8 cellular contexts compared by ENCODE assay signal in genomic region chr6:42217165-42217522, GRCh38. TPM values are rescaled to one million over a fixed set of nuclear protein-coding genes. Genes with fewer than 3 reads are reported as not detected.
DNase-seq lines count a peak whose midpoint lies in the region; ATAC-seq and TF ChIP-seq lines count a peak whose summit lies in the region.

No MANE protein-coding gene starts in this region.

- CTCF ChIA-PET in PC-9 (lab: Charles Lee) = interaction anchor here (0.9 kb wide), 1 partner anchor 331 kb away, joined by 4 read pairs; no protein-coding TSS in a partner anchor

- intact Hi-C loops in PC-9 (cut with micrococcal nuclease; ENCODE audit: unreplicated experiment) (loop anchor here (2.0 to 5.0 kb wide), 3 partner anchors 236 to 345 kb away; partner anchors contain the start of gene UBR2), posterior cingulate gyrus (cut with DNase I) (loop anchor here (5.0 to 10.0 kb wide), 5 partner anchors 142 to 432 kb away; partner anchors contain the start of genes BYSL, MED20, PRICKLE4 and TAF8)

- H3K9ac ChIP-seq in DND-41 (ENCODE audit: low read depth, low read length) = peak overlapping the region; percentile 89

- H4K20me1 ChIP-seq in DND-41 (ENCODE audit: insufficient read depth, low read length) (no peaks in the 10 kb centered on the region), PC-9 (ENCODE audit: insufficient read depth) (no peaks in the 10 kb centered on the region), osteoblast (ENCODE audit: insufficient read depth, low read length) (no peaks in the 10 kb centered on the region)

- H3K4me1 ChIP-seq in DND-41 (ENCODE audit: insufficient read depth, low read length) = peaks cover 31% of the 10 kb centered on the region
- peaks cover 53% of the 10 kb centered on the region for H3K4me1 ChIP-seq in PC-9 (replicated peaks; ENCODE audit: insufficient read depth)
- H3K4me1 ChIP-seq in osteoblast (ENCODE audit: insufficient read depth, low read length) = peaks cover 14% of the 10 kb centered on the region

- H3K4me3 ChIP-seq in DND-41 (ENCODE audit: low read depth in 1 of 2, low read length in 2 of 2) = peak overlapping the region; percentile 94 to 98
- peak overlapping the region; percentile 96 for H3K4me3 ChIP-seq in PC-9
- H3K4me3 ChIP-seq in osteoblast (ENCODE audit: insufficient read depth, low read length) = peak overlapping the region; percentile 97

- H3K4me2 ChIP-seq in DND-41 (ENCODE audit: insufficient read depth, low read length) (peak overlapping the region; percentile 80), PC-9 (peak overlapping the region; percentile 98), osteoblast (ENCODE audit: insufficient read depth, low read length) (peak overlapping the region; percentile 97)

- H3K27ac ChIP-seq in DND-41 (ENCODE audit: low read length) (peak overlapping the region; percentile 90), PC-9 (peak overlapping the region; percentile 76), epithelial cell of prostate (peak overlapping the region; percentile 75), osteoblast (ENCODE audit: low read depth, low read length) (peak overlapping the region; percentile 94)

- DNase-seq in DND-41 (peak; percentile 18), PC-9 (no peak), epithelial cell of prostate (ENCODE audit: low read depth, low spot score) (no peak), osteoblast (ENCODE audit: insufficient read length, low spot score, missing footprints) (no peak), ecto neural progenitor cell (ENCODE audit: low spot score) (no peak), posterior cingulate gyrus (no peak), GOT3 (lab: John Stamatoyannopoulos, UW) (no peak)

- H3K9me3 ChIP-seq in DND-41 (ENCODE audit: insufficient read depth, low read length, severe bottlenecking) = no peaks in the 10 kb centered on the region
- H3K9me3 ChIP-seq in PC-9 (ENCODE audit: insufficient read depth, low read depth) = no peaks in the 10 kb centered on the region
- no peaks in the 10 kb centered on the region for H3K9me3 ChIP-seq in osteoblast (ENCODE audit: low read depth, low read length)

- 0 out of 3 replicates have a peak, but pooled peaks have one; percentile 3 for ATAC-seq in DND-41 (ENCODE audit: insufficient read depth, low read depth)
- ATAC-seq in HG02884 (IDR thresholded peaks at IDR 0.05; ENCODE audit: unreplicated experiment) = no peak

- TF ChIP-seq CTCF in DND-41 (IDR thresholded peaks at IDR 0.05; ENCODE audit: borderline replicate concordance, extremely low read depth, low read length, poor library complexity, severe bottlenecking) (no peak), PC-9 (conservative IDR thresholded peaks at IDR 0.05) (no peak), osteoblast (IDR thresholded peaks at IDR 0.05; ENCODE audit: extremely low read depth, low read depth, low read length) (no peak)

- no TSS peak for BruUV-seq in PC-9 (replicated peaks; lab: Mats Ljungman, UMichigan)

- POLR2A ChIA-PET in PC-9 (lab: Charles Lee; ENCODE audit: unreplicated experiment) = interaction anchor here (0.6 to 1.0 kb wide), 2 partner anchors 10 to 75 kb away, joined by 3 to 4 read pairs; partner anchors contain the start of gene C6orf132

- peaks cover 22% of the 10 kb centered on the region for H3K36me3 ChIP-seq in DND-41 (ENCODE audit: insufficient read depth, low read length)
- peaks cover 15% of the 10 kb centered on the region for H3K36me3 ChIP-seq in PC-9 (ENCODE audit: low read depth)
- H3K36me3 ChIP-seq in osteoblast (ENCODE audit: insufficient read depth, low read length) = peaks cover 15% of the 10 kb centered on the region

- no peaks in the 10 kb centered on the region for H3K9me2 ChIP-seq in PC-9 (ENCODE audit: insufficient read depth)

- H2AFZ ChIP-seq in DND-41 (ENCODE audit: low read depth, low read length) = peak overlapping the region; percentile 97
- H2AFZ ChIP-seq in PC-9 = peak overlapping the region; percentile 90
- H2AFZ ChIP-seq in osteoblast (ENCODE audit: low read length) = peak overlapping the region; percentile 97

- H3F3A ChIP-seq in PC-9 (ENCODE audit: insufficient read depth, low read depth) = peaks cover 33% of the 10 kb centered on the region

- H3K79me2 ChIP-seq in DND-41 (ENCODE audit: insufficient read depth, low read length) = peaks cover 39% of the 10 kb centered on the region
- peaks cover 27% of the 10 kb centered on the region for H3K79me2 ChIP-seq in PC-9 (ENCODE audit: low read depth)
- H3K79me2 ChIP-seq in osteoblast (ENCODE audit: insufficient read depth, low read length) = peaks cover 35% of the 10 kb centered on the region

- H3K27me3 ChIP-seq in DND-41 (ENCODE audit: insufficient read depth, low read length, poor library complexity) (no peaks in the 10 kb centered on the region), PC-9 (ENCODE audit: insufficient read depth, low read depth) (no peaks in the 10 kb centered on the region), osteoblast (ENCODE audit: insufficient read depth, low read length) (no peaks in the 10 kb centered on the region)

RNA-seq across cellular contexts. Expression of gene MRPS10, which starts 0.5 kb away (rescaled TPM):
- total RNA-seq in PC-9 (2021) (38.7 and 56.5 TPM in 2 replicates), osteoblast (46.9 and 52.5 TPM in 2 replicates)

RNA-seq across cellular contexts. Expression of gene GUCA1B, which starts 22.4 kb away (rescaled TPM):
- total RNA-seq in PC-9 (2021) (1.1 and 2.5 TPM in 2 replicates), osteoblast (0.72 TPM in 1 of 2 replicates, not detected in the other)

RNA-seq across cellular contexts. Expression of gene GUCA1A, which starts 44.0 kb away (rescaled TPM):
- total RNA-seq in PC-9 (2021) (not detected in 2 replicates), osteoblast (not detected in 2 replicates)
